ENCODE assay signal across 8 cellular contexts in the genomic region with DNA sequence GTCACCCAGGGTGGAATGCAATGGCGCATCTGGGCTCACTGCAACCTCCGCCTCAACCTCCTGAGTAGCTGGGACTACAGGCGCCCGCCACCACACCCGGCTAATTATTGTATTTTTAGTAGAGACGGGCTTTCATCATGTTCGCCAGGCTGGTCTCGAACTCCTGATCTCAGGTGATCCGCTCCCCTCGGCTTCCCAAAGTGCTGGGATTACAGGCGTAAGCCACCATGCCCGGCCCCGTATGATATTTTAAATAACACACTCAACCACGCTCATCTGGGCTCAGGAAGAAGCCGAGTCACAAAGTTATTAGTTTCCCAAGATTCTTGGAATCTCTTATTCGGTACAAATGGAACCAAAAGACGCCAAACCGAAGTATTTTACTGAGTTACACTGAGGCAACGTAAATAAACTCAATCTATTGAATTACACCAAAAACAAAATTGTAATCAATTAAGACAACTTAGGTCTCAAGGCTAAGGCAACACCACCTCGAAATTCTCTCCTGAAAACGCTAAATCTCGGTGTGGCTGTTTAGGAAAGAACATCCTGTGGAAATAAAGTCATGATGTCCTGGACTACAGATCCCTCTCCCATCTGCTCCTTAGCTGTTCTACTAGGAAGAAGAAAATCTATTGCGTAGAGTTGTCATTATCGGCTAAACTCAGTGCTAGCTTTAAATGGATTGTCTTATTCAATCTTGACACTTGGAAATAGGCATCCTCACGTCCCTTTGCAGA. TPM values are rescaled to one million over a fixed set of nuclear protein-coding genes. Genes with fewer than 3 reads are reported as not detected.
DNase-seq lines count a peak whose midpoint lies in the region; ATAC-seq and TF ChIP-seq lines count a peak whose summit lies in the region.

No MANE protein-coding gene starts in this region.

- H3K27ac ChIP-seq in BLaER1 (peak overlapping the region; percentile 87), KOPT-K1 (ENCODE audit: low read depth, low read length, poor library complexity, severe bottlenecking) (peak overlapping the region; percentile 87), caudate nucleus (ENCODE audit: low read depth, low read length) (peak overlapping the region; percentile 90), lung (ENCODE audit: low read depth in 1 of 2, low read length in 1 of 2) (peak overlapping the region; percentile 93 to 94), vagina (peak overlapping the region; percentile 90)

- TF ChIP-seq POLR2A in vagina (IDR thresholded peaks at IDR 0.05), result no peak

- H4K20me1 ChIP-seq in BLaER1, result no peaks in the 10 kb centered on the region

- TF ChIP-seq CTCF in lung (IDR thresholded peaks at IDR 0.05; ENCODE audit: control extremely low read depth, extremely low read depth) (no peak), vagina (IDR thresholded peaks at IDR 0.05) (no peak)

- 51 to 58% methylated on average over 25 of the region's 25 CpGs for WGBS in lung, 2 donors

- H3K9me3 ChIP-seq in BLaER1 (no peaks in the 10 kb centered on the region), KOPT-K1 (ENCODE audit: insufficient read depth, low read length, poor library complexity, severe bottlenecking) (no peaks in the 10 kb centered on the region), lung (ENCODE audit: control insufficient read depth in 2 of 2, insufficient read depth in 1 of 2, low read length in 1 of 2) (no peaks in the 10 kb centered on the region), vagina (no peaks in the 10 kb centered on the region)

- intact Hi-C loops in vagina (cut with DNase I), result loop anchor here (5.0 kb wide), 1 partner anchor 41 kb away; a partner anchor contains a TSS

- peak overlapping the region; percentile 89 for H3K9ac ChIP-seq in BLaER1

- H3K4me2 ChIP-seq in BLaER1, result peak overlapping the region; percentile 85

- H3K4me3 ChIP-seq in BLaER1 (peak overlapping the region; percentile 85), lung (peak overlapping the region; percentile 73), vagina (peak overlapping the region; percentile 73 to 97)

- H3K4me1 ChIP-seq in BLaER1 (peaks cover 28% of the 10 kb centered on the region), lung (ENCODE audit: control insufficient read depth in 2 of 2, insufficient read depth in 2 of 2, low read length in 2 of 2) (peaks cover 0 to 3% of the 10 kb centered on the region in 2 donors), vagina (peaks cover 8% of the 10 kb centered on the region)

- DNase-seq in caudate nucleus (lab: John Stamatoyannopoulos, UW), result no peak
- DNase-seq in lung (ENCODE audit: low spot score), result no peak
- DNase-seq in vagina (ENCODE audit: extremely low spot score in 2 of 2), result no peak
- DNase-seq in central memory CD4-positive, alpha-beta T cell, result no peak
- no peak for DNase-seq in stimulated activated naive CD4-positive, alpha-beta T cell (lab: John Stamatoyannopoulos, UW)
- DNase-seq in GOT3 (lab: John Stamatoyannopoulos, UW), result no peak

- H3K36me3 ChIP-seq in BLaER1 (peaks cover 39% of the 10 kb centered on the region), KOPT-K1 (ENCODE audit: insufficient read depth, low read length) (peaks cover 19% of the 10 kb centered on the region), lung (ENCODE audit: control insufficient read depth in 2 of 2, insufficient read depth in 2 of 2, low read length in 2 of 2) (peaks cover 1 to 4% of the 10 kb centered on the region in 2 donors), vagina (no peaks in the 10 kb centered on the region)

- H3K27me3 ChIP-seq in BLaER1 (no peaks in the 10 kb centered on the region), lung (ENCODE audit: control insufficient read depth, insufficient read depth) (no peaks in the 10 kb centered on the region), vagina (no peaks in the 10 kb centered on the region)

- no peak for ATAC-seq in lung (ENCODE audit: insufficient read depth, low FRiP score)

RNA-seq across cellular contexts. Expression of a gene that starts 0.9 kb away (rescaled TPM):
- 10 to 100 TPM; 10.0 to 20.4 TPM for total RNA-seq in lung
- polyA plus RNA-seq in lung, result 1 to 10 TPM; 1.9 to 6.9 TPM
- total RNA-seq in vagina, result 3.9 TPM

RNA-seq across cellular contexts. Expression of a gene that starts 27.5 kb away (rescaled TPM):
- total RNA-seq in lung, result 10 to 100 TPM in 1 of 2 donors, 1 to 10 TPM in 1; 4.0 to 10.9 TPM
- 10 to 100 TPM in 1 of 2 donors, 1 to 10 TPM in 1; 2.3 to 14.3 TPM for polyA plus RNA-seq in lung
- 4.4 TPM for total RNA-seq in vagina

RNA-seq across cellular contexts. Expression of a gene that starts 43.0 kb away (rescaled TPM):
- total RNA-seq in lung (10 to 100 TPM; 12.5 to 22.0 TPM), vagina (8.6 TPM)
- 10 to 100 TPM in 1 of 2 donors, 1 to 10 TPM in 1; 7.0 to 25.9 TPM for polyA plus RNA-seq in lung
